Comparison of ENCODE assay signal across 24 cellular contexts in the genomic region with DNA sequence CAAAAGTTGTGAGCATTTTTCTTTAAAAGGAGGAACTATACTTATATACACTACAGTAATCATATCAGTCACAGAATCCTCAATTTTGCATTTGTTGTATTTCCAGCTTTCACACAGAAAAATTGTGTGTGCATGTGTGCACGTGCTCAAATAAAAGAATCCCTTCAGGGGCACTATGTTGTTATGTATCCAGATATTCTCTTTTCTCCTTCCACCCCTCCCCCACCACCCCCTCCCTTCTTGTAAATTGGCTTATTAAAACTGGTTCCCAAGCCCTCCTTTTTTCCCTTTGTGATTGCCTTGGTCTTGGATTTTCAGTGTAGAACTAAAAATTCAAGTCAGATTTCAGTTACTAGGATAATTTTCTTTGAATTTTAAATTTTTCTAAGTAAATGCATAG.
A peak's percentile ranks its signal among the peaks of the same experiment; 100 is the strongest.
DNase-seq lines count a peak whose midpoint lies in the region; ATAC-seq, FAIRE-seq and TF ChIP-seq lines count a peak whose summit lies in the region.
"Had no signal": no experiment of that assay in that cellular context is flagged by ENCODE, and none has a peak within 500 bp of the region (broad histone marks: within the 10 kb centered on the region; RNA-seq: fewer than 3 reads in every experiment).

No MANE protein-coding gene starts in this region.

- H3K9me2 ChIP-seq in neural cell (ENCODE audit: insufficient read depth, low read length), result no peaks in the 10 kb centered on the region

- ATAC-seq in HepG2, result no peak
- no peak for ATAC-seq in right lobe of liver
- no peak for ATAC-seq in HG03457 (IDR thresholded peaks at IDR 0.05; ENCODE audit: unreplicated experiment)
- ATAC-seq: HCT116, K562 had no signal

- H3K27me3 Mint-ChIP-seq in endodermal cell (ENCODE audit: insufficient read depth), result no peaks in the 10 kb centered on the region
- H3K27me3 Mint-ChIP-seq: CD8-positive, alpha-beta memory T cell had no signal

- H3K9me3 Mint-ChIP-seq in endodermal cell, result no peaks in the 10 kb centered on the region
- H3K9me3 Mint-ChIP-seq: CD8-positive, alpha-beta memory T cell had no signal

- H3K4me3 Mint-ChIP-seq in endodermal cell, result peak overlapping the region; percentile 27
- H3K4me3 Mint-ChIP-seq: CD8-positive, alpha-beta memory T cell had no signal

- WGBS in HepG2 (ENCODE audit: low lambda C conversion rate), result 96% methylated on average over 1 of the region's 1 CpG
- WGBS in right lobe of liver (ENCODE audit: insufficient coverage, low coverage, low lambda C conversion rate, missing lambda C conversion rate), result 92% methylated on average over 1 of the region's 1 CpG
- WGBS in endodermal cell (ENCODE audit: insufficient coverage in 1 of 2, insufficient read length in 1 of 2), 2 experiments, result 58% methylated on average over 1 of the region's 1 CpG; no CpG with 5 or more reads in 1 of the 2 experiments

- H3K27me3 ChIP-seq in HepG2 (ENCODE audit: control insufficient read depth in 1 of 2, insufficient read depth in 2 of 2, low read length in 2 of 2) (no peaks in the 10 kb centered on the region), right lobe of liver (no peaks in the 10 kb centered on the region), endodermal cell (ENCODE audit: control insufficient read depth, insufficient read depth, low read length, poor library complexity, severe bottlenecking) (no peaks in the 10 kb centered on the region), neural cell (ENCODE audit: insufficient read depth, low read depth, low read length) (no peaks in the 10 kb centered on the region)

- H3K36me3 Mint-ChIP-seq in endodermal cell (ENCODE audit: low read depth), result peaks cover 5% of the 10 kb centered on the region

- no peak for FAIRE-seq in HepG2 (lab: Jason Lieb, UNC)
- FAIRE-seq: G401.6, GM12892, GM18507 had no signal

- H4K20me1 ChIP-seq in HepG2 (ENCODE audit: insufficient read depth, low read length) (no peaks in the 10 kb centered on the region), neural cell (ENCODE audit: insufficient read depth) (no peaks in the 10 kb centered on the region)

- H3K79me2 ChIP-seq in HepG2 (ENCODE audit: insufficient read depth, low read length) (no peaks in the 10 kb centered on the region), neural cell (replicated peaks; ENCODE audit: insufficient read depth, low read length) (no peaks in the 10 kb centered on the region)

- H3K9me3 ChIP-seq in HepG2 (ENCODE audit: low read length), result no peaks in the 10 kb centered on the region
- H3K9me3 ChIP-seq in right lobe of liver, result no peaks in the 10 kb centered on the region
- H3K9me3 ChIP-seq in endodermal cell (ENCODE audit: control insufficient read depth, low read length), result no peaks in the 10 kb centered on the region
- H3K9me3 ChIP-seq in neural cell (ENCODE audit: low read length), result no peaks in the 10 kb centered on the region

- H3K4me2 ChIP-seq in HepG2 (ENCODE audit: low read depth, low read length) (no peak overlapping the region), neural cell (ENCODE audit: low read length) (peak overlapping the region; percentile 66)

- H2AFZ ChIP-seq in HepG2 (ENCODE audit: low read length) (no peak overlapping the region), neural cell (ENCODE audit: low read depth, low read length) (no peak overlapping the region)
- H2AFZ ChIP-seq: GM23248 had no signal

- H3K27ac ChIP-seq in HepG2 (ENCODE audit: extremely low read length, insufficient read depth, low read length), result no peak overlapping the region
- H3K27ac ChIP-seq in right lobe of liver, result no peak overlapping the region
- peak overlapping the region; percentile 99 for H3K27ac ChIP-seq in endodermal cell (ENCODE audit: low read depth, low read length)
- peak overlapping the region; percentile 57 for H3K27ac ChIP-seq in neural cell (ENCODE audit: low read length)
- H3K27ac ChIP-seq: C4-2B, GM23248 had no signal

- DNase-seq in HepG2 (ENCODE audit: low spot score), result no peak
- DNase-seq in right lobe of liver, result no peak
- no peak for DNase-seq in endodermal cell
- DNase-seq in HuH-7 (ENCODE audit: low spot score), result no peak
- DNase-seq in RKO (ENCODE audit: low spot score), result no peak
- no peak for DNase-seq in activated naive CD4-positive, alpha-beta T cell treated with Interleukin-2 at 50 U/mL for 16 hours
- DNase-seq: Calu3; CD8-positive, alpha-beta memory T cell; DMS153; GM23248; MM.1S; NCI-H1048; NCI-H1417 treated with DMSO at 0.1 percent for 48 hours; NCI-H187; NCI-H69; SIG-M5 had no signal

- TF ChIP-seq CTCF in HepG2 (CRISPR knock-in tag; IDR thresholded peaks at IDR 0.05) (no peak), right lobe of liver (IDR thresholded peaks at IDR 0.05) (no peak), endodermal cell (conservative IDR thresholded peaks at IDR 0.05) (no peak), neural cell (IDR thresholded peaks at IDR 0.05; ENCODE audit: poor library complexity, severe bottlenecking) (no peak)

- H3K9ac ChIP-seq in HepG2 (ENCODE audit: insufficient read depth, low read depth, low read length), result no peak overlapping the region
- no peak overlapping the region for H3K9ac ChIP-seq in endodermal cell (ENCODE audit: extremely low read depth, low read length, poor library complexity, severe bottlenecking)
- H3K9ac ChIP-seq in neural cell (ENCODE audit: low read length), result no peak overlapping the region
- H3K9ac ChIP-seq: GM23248 had no signal

- no peak for TF ChIP-seq RAD21 in HepG2 (CRISPR knock-in tag; IDR thresholded peaks at IDR 0.05)
- TF ChIP-seq RAD21 in neural cell (conservative IDR thresholded peaks at IDR 0.05), result no peak

- in situ Hi-C loops in HepG2 (cut with HindIII; ENCODE audit: extremely low pct_ligation_motif_present, low pct_unique_long_range_greater_than_20kb), result loop anchor here (10.0 kb wide), 1 partner anchor 53 kb away; no protein-coding TSS in a partner anchor

- H3K27ac Mint-ChIP-seq in endodermal cell, result no peak overlapping the region

- intact Hi-C loops in HepG2 (cut with micrococcal nuclease; ENCODE audit: unreplicated experiment) (no loop called here), right lobe of liver (cut with DNase I) (no loop called here)

- no TSS peak for BruUV-seq in HepG2 (replicated peaks; lab: Mats Ljungman, UMichigan)

- peaks cover 28% of the 10 kb centered on the region for H3K4me1 Mint-ChIP-seq in endodermal cell
- H3K4me1 Mint-ChIP-seq: CD8-positive, alpha-beta memory T cell had no signal

- H3F3A ChIP-seq in neural cell (ENCODE audit: insufficient read depth, low read length, poor library complexity, severe bottlenecking), result no peaks in the 10 kb centered on the region

- POLR2A ChIA-PET in HepG2 (lab: Yijun Ruan, JAX), result interaction anchor here (0.6 kb wide), 1 partner anchor 15 kb away, joined by 3 read pairs; no protein-coding TSS in a partner anchor

- H3K4me1 ChIP-seq in HepG2 (ENCODE audit: insufficient read depth, low read length) (no peaks in the 10 kb centered on the region), right lobe of liver (no peaks in the 10 kb centered on the region), endodermal cell (ENCODE audit: control insufficient read depth, insufficient read depth, low read length) (peaks cover 10% of the 10 kb centered on the region)

- CTCF ChIA-PET in HepG2 (lab: Yijun Ruan, JAX; ENCODE audit: low intra/inter-chr PET ratio, low total read pairs), result no interaction called here

- H3K4me3 ChIP-seq in HepG2 (replicated peaks in 1 of 3; ENCODE audit: insufficient read depth in 1 of 3, low read depth in 2 of 3, low read length in 3 of 3), result no peak overlapping the region
- no peak overlapping the region for H3K4me3 ChIP-seq in right lobe of liver
- no peak overlapping the region for H3K4me3 ChIP-seq in endodermal cell (ENCODE audit: low read length)
- H3K4me3 ChIP-seq in neural cell (ENCODE audit: low read length), result peak overlapping the region; percentile 50
- H3K4me3 ChIP-seq: GM23248, K562 had no signal

- TF ChIP-seq EP300 in HepG2 (IDR thresholded peaks at IDR 0.05; ENCODE audit: low read depth in 2 of 2, low read length in 2 of 2), result no peak
- no peak for TF ChIP-seq EP300 in HepG2 (CRISPR knock-in tag; IDR thresholded peaks at IDR 0.05; ENCODE audit: borderline replicate concordance)
- TF ChIP-seq EP300 in neural cell (conservative IDR thresholded peaks at IDR 0.05; ENCODE audit: poor library complexity, severe bottlenecking), result no peak

- TF ChIP-seq POLR2A in HepG2 (IDR thresholded peaks at IDR 0.05; ENCODE audit: insufficient read depth in 1 of 2, low read depth in 2 of 2, low read length in 2 of 2) (no peak), right lobe of liver (IDR thresholded peaks at IDR 0.05) (no peak)

- H3K36me3 ChIP-seq in HepG2 (replicated peaks in 1 of 2; ENCODE audit: control insufficient read depth in 1 of 2, insufficient read depth in 2 of 2, low read length in 2 of 2), result peaks cover 1 to 9% of the 10 kb centered on the region in 2 experiments; a peak in 3 of 5 replicates
- H3K36me3 ChIP-seq in right lobe of liver, result peaks cover 0 to 10% (median 0%) of the 10 kb centered on the region in 4 donors
- H3K36me3 ChIP-seq in endodermal cell (ENCODE audit: control insufficient read depth, insufficient read depth, low read length), result peaks cover 41% of the 10 kb centered on the region
- H3K36me3 ChIP-seq in neural cell (ENCODE audit: insufficient read depth, low read length), result no peaks in the 10 kb centered on the region

TF ChIP-seq in HepG2, 621 proteins besides CTCF, POLR2A, EP300 and RAD21:
- no peak for TF ChIP-seq ZNF12 (CRISPR knock-in tag; IDR thresholded peaks at IDR 0.05)
- peak; percentile 92 for TF ChIP-seq HNRNPK (IDR thresholded peaks at IDR 0.05; ENCODE audit: low read depth, low read length, poor library complexity, severe bottlenecking)

TF ChIP-seq in neural cell, 6 proteins besides CTCF, POLR2A, EP300 and RAD21 (continues in another document):
- TF ChIP-seq EZH2 (IDR thresholded peaks at IDR 0.05; ENCODE audit: borderline replicate concordance, insufficient read depth, low read length, poor library complexity, severe bottlenecking), result no peak

Comparison
In these comparisons a context has a peak if more than half of its experiments do, and no peak if none do; other contexts are left out.
1. H3K27ac ChIP-seq: peak in endodermal cell (single experiment) and neural cell (single experiment); none in HepG2 (single experiment) and right lobe of liver (0 of 3).